ENCODE assay signal across 12 cellular contexts in the genomic region with DNA sequence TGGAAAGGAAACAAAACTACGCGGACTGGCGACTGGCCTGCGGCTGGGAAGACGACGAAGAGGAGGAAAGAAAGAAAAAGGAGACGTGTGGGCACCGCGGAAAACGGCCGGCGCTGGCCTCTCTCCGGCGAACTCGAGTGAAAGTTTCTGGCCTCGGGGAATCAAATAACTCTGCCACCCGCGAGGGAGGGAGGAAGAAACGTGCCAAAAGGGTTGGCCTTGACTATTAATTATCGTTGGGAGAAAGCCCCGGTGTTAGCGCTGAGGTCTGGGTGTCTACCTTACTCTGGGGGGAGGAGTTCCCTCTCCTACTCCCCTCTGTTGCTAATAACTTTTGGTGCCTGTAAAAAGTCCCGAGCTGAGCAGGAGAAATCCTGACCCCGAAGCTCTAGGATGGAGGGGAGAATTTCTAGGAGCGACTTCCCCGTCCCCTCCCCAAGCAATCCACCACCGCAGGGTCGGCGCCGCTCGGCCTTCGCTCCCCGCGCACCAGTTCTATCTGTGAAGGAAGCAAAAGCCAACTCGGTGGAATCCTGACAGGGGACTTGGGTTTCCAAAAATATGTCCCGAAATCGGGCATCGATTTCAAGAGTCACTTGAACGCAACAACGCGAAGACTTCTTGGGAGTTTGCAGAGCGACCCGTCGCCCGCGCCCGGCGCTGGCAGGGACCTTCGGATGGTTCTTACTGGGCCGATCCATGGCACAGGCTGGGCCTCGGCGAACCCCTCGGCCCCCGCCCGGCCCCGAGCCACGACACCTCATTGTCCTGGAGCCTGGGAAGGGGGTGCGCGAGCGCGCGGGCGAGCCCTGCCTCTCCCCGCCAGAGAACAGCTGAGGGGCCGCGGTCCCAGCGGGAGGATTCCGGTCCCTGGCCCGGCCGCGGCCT. TPM values are rescaled to one million over a fixed set of nuclear protein-coding genes. Genes with fewer than 3 reads are reported as not detected.
DNase-seq lines count a peak whose midpoint lies in the region; ATAC-seq and TF ChIP-seq lines count a peak whose summit lies in the region.
"Had no signal": no experiment of that assay in that cellular context is flagged by ENCODE, and none has a peak within 500 bp of the region (broad histone marks: within the 10 kb centered on the region; RNA-seq: fewer than 3 reads in every experiment).

No MANE protein-coding gene starts in this region.

- peaks cover 0 to 4% (median 0%) of the 10 kb centered on the region in 3 donors for H3K36me3 Mint-ChIP-seq in CD8-positive, alpha-beta memory T cell
- no peaks in the 10 kb centered on the region for H3K36me3 Mint-ChIP-seq in nephron progenitor cell (ENCODE audit: low read depth)

- in situ Hi-C loops in GM13976 (cut with MboI; ENCODE audit: low sequenced_read_pairs, unreplicated experiment): no loop called here

- no peak for DNase-seq in CD8-positive, alpha-beta memory T cell
- peak; percentile 20 for DNase-seq in HEK293T (ENCODE audit: extremely low spot score)
- DNase-seq in nephron progenitor cell: peak; percentile 45
- no peak for DNase-seq in CD1c-positive myeloid dendritic cell (ENCODE audit: extremely low spot score)
- no peak for DNase-seq in GM13976 (ENCODE audit: low spot score)
- no peak for DNase-seq in amniotic stem cell (lab: John Stamatoyannopoulos, UW)
- DNase-seq: COR-L47, NCI-H1436 treated with DMSO at 0.1 percent for 48 hours had no signal

- ATAC-seq in GM19035 (IDR thresholded peaks at IDR 0.05; ENCODE audit: unreplicated experiment): no peak
- ATAC-seq: GM12878 had no signal

- H3K27ac Mint-ChIP-seq in CD8-positive, alpha-beta memory T cell: no peak overlapping the region
- H3K27ac Mint-ChIP-seq in nephron progenitor cell: no peak overlapping the region

- H3K27me3 ChIP-seq in CD8-positive, alpha-beta memory T cell (ENCODE audit: insufficient read depth, low read length, poor library complexity, severe bottlenecking): peaks cover 56% of the 10 kb centered on the region
- peaks cover 100% of the 10 kb centered on the region for H3K27me3 ChIP-seq in ectodermal cell (ENCODE audit: control insufficient read depth, insufficient read depth, low read length, poor library complexity, severe bottlenecking)

- TF ChIP-seq CTCF in nephron progenitor cell (IDR thresholded peaks at IDR 0.05): no peak
- no peak for TF ChIP-seq CTCF in GM13976 (IDR thresholded peaks at IDR 0.05; ENCODE audit: borderline replicate concordance, control extremely low read depth, extremely low read depth, insufficient read depth, missing control alignments)

- H3K36me3 ChIP-seq in CD8-positive, alpha-beta memory T cell (ENCODE audit: insufficient read depth, low read length): no peaks in the 10 kb centered on the region
- H3K36me3 ChIP-seq in ectodermal cell (ENCODE audit: control insufficient read depth, insufficient read depth, low read length): peaks cover 12% of the 10 kb centered on the region

- CTCF ChIA-PET in CD8-positive, alpha-beta memory T cell (lab: Charles Lee): no interaction called here
- CTCF ChIA-PET in HEK293T (lab: Yijun Ruan, JAX): no interaction called here

- H3K9me3 Mint-ChIP-seq in CD8-positive, alpha-beta memory T cell: peaks cover 0 to 25% (median 20%) of the 10 kb centered on the region in 5 donors
- peaks cover 8% of the 10 kb centered on the region for H3K9me3 Mint-ChIP-seq in nephron progenitor cell

- no peak overlapping the region for H3K27ac ChIP-seq in CD8-positive, alpha-beta memory T cell (ENCODE audit: low read depth, low read length)
- H3K27ac ChIP-seq in ectodermal cell (ENCODE audit: insufficient read depth, low read depth, low read length, poor library complexity, severe bottlenecking): peak overlapping the region; percentile 69

- POLR2A ChIA-PET in CD8-positive, alpha-beta memory T cell (lab: Charles Lee): no interaction called here
- POLR2A ChIA-PET in HEK293T (lab: Yijun Ruan, JAX): interaction anchor here (0.6 kb wide), 1 partner anchor 13 kb away, joined by 3 read pairs; no protein-coding TSS in a partner anchor

- peak overlapping the region in 4 of 7 donors; percentile 8 to 33 (median 24) for H3K4me3 Mint-ChIP-seq in CD8-positive, alpha-beta memory T cell
- H3K4me3 Mint-ChIP-seq in nephron progenitor cell: peak overlapping the region; percentile 76

- peaks cover 75 to 85% of the 10 kb centered on the region in 2 donors for H3K27me3 Mint-ChIP-seq in CD8-positive, alpha-beta memory T cell
- peaks cover 100% of the 10 kb centered on the region for H3K27me3 Mint-ChIP-seq in nephron progenitor cell (ENCODE audit: low read depth, poor library complexity)

- H3K4me3 ChIP-seq in CD8-positive, alpha-beta memory T cell (ENCODE audit: low read length): no peak overlapping the region
- peak overlapping the region; percentile 83 for H3K4me3 ChIP-seq in ectodermal cell (ENCODE audit: insufficient read depth, low read depth, low read length)
- H3K4me3 ChIP-seq: GM12878 had no signal

- H3K9me3 ChIP-seq in CD8-positive, alpha-beta memory T cell (ENCODE audit: low read length): no peaks in the 10 kb centered on the region
- no peaks in the 10 kb centered on the region for H3K9me3 ChIP-seq in ectodermal cell (ENCODE audit: control insufficient read depth, low read length)

- 0% methylated on average over 68 to 71 of the region's 71 CpGs for WGBS in ectodermal cell, 2 experiments

- H3K4me1 ChIP-seq in CD8-positive, alpha-beta memory T cell (ENCODE audit: insufficient read depth, low read length): no peaks in the 10 kb centered on the region
- peaks cover 17% of the 10 kb centered on the region for H3K4me1 ChIP-seq in ectodermal cell (ENCODE audit: control insufficient read depth, insufficient read depth, low read length)

- H3K4me1 Mint-ChIP-seq in CD8-positive, alpha-beta memory T cell: peaks cover 19 to 33% (median 29%) of the 10 kb centered on the region in 3 donors
- peaks cover 41% of the 10 kb centered on the region for H3K4me1 Mint-ChIP-seq in nephron progenitor cell

TF ChIP-seq in HEK293T, 16 proteins besides CTCF, POLR2A, EP300 and RAD21:
- TF ChIP-seq FOXM1 (IDR thresholded peaks at IDR 0.05; ENCODE audit: borderline replicate concordance): no peak
- TF ChIP-seq L3MBTL2 (conservative IDR thresholded peaks at IDR 0.05): peak; percentile 56; the same call in 1 of the 2 replicates

RNA-seq across cellular contexts. Expression of a gene that starts 1.7 kb away (rescaled TPM):
- total RNA-seq in CD8-positive, alpha-beta memory T cell: not detected
- not detected for polyA plus RNA-seq in CD8-positive, alpha-beta memory T cell
- 356 TPM for polyA plus RNA-seq in ectodermal cell (2013, experiment 1 of 4)
- 485 TPM for polyA plus RNA-seq in ectodermal cell (2013, experiment 2 of 4)
- polyA plus RNA-seq in ectodermal cell (2013, experiment 3 of 4): 315 TPM
- polyA plus RNA-seq in ectodermal cell (2013, experiment 4 of 4): 387 TPM
- total RNA-seq: GM12878, pulmonary artery endothelial cell had no signal
- polyA plus RNA-seq: GM12878 had no signal

Comparison
In these comparisons a context has a peak if more than half of its experiments do, and no peak if none do; other contexts are left out.
1. DNase-seq: peak in HEK293T (single experiment) and nephron progenitor cell (single experiment); none in CD8-positive, alpha-beta memory T cell (0 of 5), CD1c-positive myeloid dendritic cell (single experiment), GM13976 (single experiment) and amniotic stem cell (single experiment).